In genomic region chr1:12658531-12659453, GRCh38 we compare ENCODE assay signal across 8 cellular contexts. TPM values are rescaled to one million over a fixed set of nuclear protein-coding genes. Genes with fewer than 3 reads are reported as not detected.
DNase-seq lines count a peak whose midpoint lies in the region; ATAC-seq and TF ChIP-seq lines count a peak whose summit lies in the region.

No MANE protein-coding gene starts in this region.

- peaks cover 6% of the 10 kb centered on the region; the same call in 1 of the 2 replicates for H3K9me3 ChIP-seq in NT2/D1 (ENCODE audit: insufficient read depth, low read length)

- H3K36me3 ChIP-seq in NT2/D1 (ENCODE audit: insufficient read depth, insufficient read length, low read length) = no peaks in the 10 kb centered on the region

- peak; percentile 97 for TF ChIP-seq CTCF in endothelial cell (IDR thresholded peaks at IDR 0.05; ENCODE audit: unreplicated experiment)

- H3K27ac Mint-ChIP-seq in activated CD8-positive, alpha-beta memory T cell treated with anti-CD3 and anti-CD28 coated beads, Interleukin-2, amount 10 ng/mL, durations not matched to agents 7 days and 5 days = no peak overlapping the region
- H3K27ac Mint-ChIP-seq in endothelial cell (ENCODE audit: unreplicated experiment) = no peak overlapping the region

- H3K4me1 Mint-ChIP-seq in activated CD8-positive, alpha-beta memory T cell treated with anti-CD3 and anti-CD28 coated beads, Interleukin-2, amount 10 ng/mL, durations not matched to agents 7 days and 5 days = peaks cover 6% of the 10 kb centered on the region
- no peaks in the 10 kb centered on the region for H3K4me1 Mint-ChIP-seq in endothelial cell (ENCODE audit: unreplicated experiment)

- H3K27me3 Mint-ChIP-seq in activated CD8-positive, alpha-beta memory T cell treated with anti-CD3 and anti-CD28 coated beads, Interleukin-2, amount 10 ng/mL, durations not matched to agents 7 days and 5 days = peaks cover 8% of the 10 kb centered on the region
- H3K27me3 Mint-ChIP-seq in endothelial cell (ENCODE audit: unreplicated experiment) = peaks cover 4% of the 10 kb centered on the region

- ATAC-seq in activated CD8-positive, alpha-beta memory T cell treated with anti-CD3 and anti-CD28 coated beads, Interleukin-2, amount 10 ng/mL, durations not matched to agents 7 days and 5 days = peak; percentile 77

- no peak overlapping the region for H3K9ac ChIP-seq in NT2/D1 (ENCODE audit: insufficient read length, low read depth)

- no peaks in the 10 kb centered on the region for H3K27me3 ChIP-seq in NT2/D1 (ENCODE audit: insufficient read depth, insufficient read length)

- DNase-seq in D341Med (ENCODE audit: low spot score) (peak; percentile 86), HPDE6-E6E7 (ENCODE audit: extremely low spot score) (peak; percentile 96), NT2/D1 (ENCODE audit: low read depth, low spot score) (peak; percentile 68), endothelial cell (ENCODE audit: low spot score) (peak; percentile 81), midbrain (lab: John Stamatoyannopoulos, UW) (peak; percentile 68), GF-D8 (lab: John Stamatoyannopoulos, UW) (no peak)
- DNase-seq in activated CD8-positive, alpha-beta memory T cell treated with anti-CD3 and anti-CD28 coated beads, Interleukin-2, amount 10 ng/mL, durations not matched to agents 7 days and 5 days = peak; percentile 77
- peak; percentile 52 for DNase-seq in stimulated activated CD8-positive, alpha-beta memory T cell treated with anti-CD3 and anti-CD28 coated beads, Interleukin-4, amount 100 ng/mL, for 24 hours (ENCODE audit: low read depth)

- no peaks in the 10 kb centered on the region for H3K4me1 ChIP-seq in NT2/D1 (ENCODE audit: insufficient read depth, insufficient read length)

- H3K4me3 ChIP-seq in NT2/D1 (ENCODE audit: insufficient read length, low read depth) = no peak overlapping the region

- peak overlapping the region; percentile 11 for H3K4me3 Mint-ChIP-seq in activated CD8-positive, alpha-beta memory T cell treated with anti-CD3 and anti-CD28 coated beads, Interleukin-2, amount 10 ng/mL, durations not matched to agents 7 days and 5 days
- no peak overlapping the region for H3K4me3 Mint-ChIP-seq in endothelial cell (ENCODE audit: unreplicated experiment)

- CTCF ChIA-PET in activated CD8-positive, alpha-beta memory T cell treated with anti-CD3 and anti-CD28 coated beads, Interleukin-2, amount 10 ng/mL, durations not matched to agents 7 days and 5 days (lab: Charles Lee) = interaction anchor here (0.6 to 6.7 kb wide), 42 partner anchors 9 to 564 kb away, joined by 3 to 63 read pairs (median 4); partner anchors contain the start of gene DHRS3

- no peaks in the 10 kb centered on the region for H3K36me3 Mint-ChIP-seq in activated CD8-positive, alpha-beta memory T cell treated with anti-CD3 and anti-CD28 coated beads, Interleukin-2, amount 10 ng/mL, durations not matched to agents 7 days and 5 days
- peaks cover 3% of the 10 kb centered on the region for H3K36me3 Mint-ChIP-seq in endothelial cell (ENCODE audit: low read depth, unreplicated experiment)

- no peaks in the 10 kb centered on the region for H3K9me3 Mint-ChIP-seq in activated CD8-positive, alpha-beta memory T cell treated with anti-CD3 and anti-CD28 coated beads, Interleukin-2, amount 10 ng/mL, durations not matched to agents 7 days and 5 days (ENCODE audit: low read depth)
- H3K9me3 Mint-ChIP-seq in endothelial cell (ENCODE audit: unreplicated experiment) = no peaks in the 10 kb centered on the region

RNA-seq across cellular contexts. Expression of gene AADACL4, which starts 14.9 kb away (rescaled TPM):
- total RNA-seq in activated CD8-positive, alpha-beta memory T cell treated with anti-CD3 and anti-CD28 coated beads, Interleukin-2, amount 10 ng/mL, durations not matched to agents 7 days and 5 days = not detected
- not detected for total RNA-seq in endothelial cell (ENCODE audit: unreplicated experiment)

RNA-seq across cellular contexts. Expression of gene DHRS3, which starts 40.8 kb away (rescaled TPM):
- total RNA-seq in activated CD8-positive, alpha-beta memory T cell treated with anti-CD3 and anti-CD28 coated beads, Interleukin-2, amount 10 ng/mL, durations not matched to agents 7 days and 5 days = 10 to 100 TPM; 20.8 to 60.4 TPM
- 5.7 TPM for total RNA-seq in endothelial cell (ENCODE audit: unreplicated experiment)

RNA-seq across cellular contexts. Expression of gene AADACL3, which starts 57.1 kb away (rescaled TPM):
- not detected for total RNA-seq in activated CD8-positive, alpha-beta memory T cell treated with anti-CD3 and anti-CD28 coated beads, Interleukin-2, amount 10 ng/mL, durations not matched to agents 7 days and 5 days
- not detected for total RNA-seq in endothelial cell (ENCODE audit: unreplicated experiment)
